Comparison of ENCODE assay signal across 8 cellular contexts in the genomic region with DNA sequence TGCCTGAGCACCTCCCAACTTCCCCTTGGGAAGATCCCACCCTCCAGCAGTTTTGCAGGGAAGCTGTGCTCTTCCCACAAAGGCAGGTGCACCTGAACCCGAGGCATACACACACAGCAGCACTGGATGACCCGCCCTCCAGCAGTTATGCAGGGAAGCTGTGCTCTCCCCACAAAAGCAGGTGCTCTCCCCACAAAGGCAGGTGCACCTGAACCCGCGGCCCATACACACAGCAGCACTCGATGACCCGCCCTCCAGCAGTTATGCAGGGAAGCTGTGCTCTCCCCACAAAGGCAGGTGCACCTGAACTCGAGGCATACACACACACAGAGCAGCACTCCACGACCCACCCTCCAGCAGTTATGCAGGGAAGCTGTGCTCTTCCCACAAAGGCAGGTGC.
DNase-seq lines count a peak whose midpoint lies in the region; FAIRE-seq lines count a peak whose summit lies in the region.
"Not testable (repeated sequence)": the region's sequence is repeated elsewhere in the genome, so short reads cannot be mapped to it uniquely, and the experiment has no call there.

No MANE protein-coding gene starts in this region.

- H3K4me1 ChIP-seq in small intestine (ENCODE audit: control insufficient read depth in 2 of 2, insufficient read depth in 1 of 2, low read depth in 1 of 2, low read length in 1 of 2), result not testable (repeated sequence)

- 27 to 51% (median 37%) methylated on average over 8 of the region's 8 CpGs for WGBS in small intestine, 3 donors

- not testable (repeated sequence) for H3K27ac ChIP-seq in small intestine (ENCODE audit: low read depth in 1 of 2, low read length in 1 of 2)

- DNase-seq in DMS153 (lab: John Stamatoyannopoulos, UW) (peak; percentile 98), NCI-H1436 (lab: John Stamatoyannopoulos, UW) (peak; percentile 70), NCI-H2081 treated with DMSO at 0.1 percent for 48 hours (lab: John Stamatoyannopoulos, UW) (peak; percentile 34), NCI-H345 (lab: John Stamatoyannopoulos, UW) (peak; percentile 96), NCI-H748 treated with DMSO at 0.1 percent for 48 hours (lab: John Stamatoyannopoulos, UW) (peak; percentile 99), SW480 (ENCODE audit: low spot score) (peak; percentile 96), small intestine (peak; percentile 22)
- DNase-seq in Jurkat, Clone E6-1 (ENCODE audit: low read depth, low spot score), result peak; percentile 43

- not testable (repeated sequence) for H3K9me3 ChIP-seq in small intestine (ENCODE audit: control insufficient read depth, low read depth)

- not testable (repeated sequence) for H3K36me3 ChIP-seq in small intestine (ENCODE audit: control insufficient read depth in 2 of 2, insufficient read depth in 2 of 2, low read length in 2 of 2)

- not testable (repeated sequence) for H3K4me3 ChIP-seq in Jurkat, Clone E6-1 (ENCODE audit: low read length); small intestine (ENCODE audit: low read depth in 1 of 2, low read length in 2 of 2)

- FAIRE-seq in small intestine (lab: Jason Lieb, UNC), result not testable (repeated sequence)

- H3K27me3 ChIP-seq in small intestine (ENCODE audit: control insufficient read depth in 2 of 2, insufficient read depth in 2 of 2, low read length in 2 of 2), result not testable (repeated sequence)

Comparison
In these comparisons a context has a peak if more than half of its experiments do, and no peak if none do; other contexts are left out.
1. DNase-seq: peak in every context shown above with its lines; median percentile 99 in NCI-H748 treated with DMSO at 0.1 percent for 48 hours; 98 in DMS153; 96 in NCI-H345; 96 in SW480; 70 in NCI-H1436; 43 in Jurkat, Clone E6-1; 34 in NCI-H2081 treated with DMSO at 0.1 percent for 48 hours; 22 in small intestine.